Comparison of ENCODE assay signal across 18 cellular contexts in genomic region chr12:68428211-68428610, GRCh38.
"Had no signal": no experiment of that assay in that cellular context is flagged by ENCODE, and none has a peak within 500 bp of the region (broad histone marks: within the 10 kb centered on the region; RNA-seq: fewer than 3 reads in every experiment).

No MANE protein-coding gene starts in this region.

- ATAC-seq: activated T-cell treated with anti-CD3 and anti-CD28 coated beads, Interleukin-2, amount 50 U/mL, for 72 hours; lower lobe of right lung; stimulated activated naive CD8-positive, alpha-beta T cell treated with anti-CD3 and anti-CD28 coated beads, Interleukin-15, amount 100 ng/mL, for 72 hours had no signal

- H3K27me3 ChIP-seq: ascending aorta, breast epithelium, right atrium auricular region, suprapubic skin, transverse colon had no signal

- H3K27me3 Mint-ChIP-seq: stimulated activated naive CD8-positive, alpha-beta T cell treated with anti-CD3 and anti-CD28 coated beads, Interleukin-15, amount 100 ng/mL, for 72 hours had no signal

- H3K27ac ChIP-seq: ascending aorta, breast epithelium, coronary artery, lower lobe of right lung, prostate gland, right atrium auricular region, suprapubic skin had no signal

- H3K27ac Mint-ChIP-seq: activated T-cell treated with anti-CD3 and anti-CD28 coated beads, Interleukin-2, amount 50 U/mL, for 72 hours; stimulated activated naive CD8-positive, alpha-beta T cell treated with anti-CD3 and anti-CD28 coated beads, Interleukin-15, amount 100 ng/mL, for 72 hours; T-helper 1 cell treated with Interleukin-12 subunit alpha and Interleukin-12 subunit beta and Interleukin-4 antibody, amounts not matched to agents 30 μg/mL and 1 μg/mL, for 36 hours had no signal

- DNase-seq: activated CD4-positive, alpha-beta T cell treated with anti-CD3 and anti-CD28 coated beads for 1 hour; activated CD8-positive, alpha-beta memory T cell treated with anti-CD3 and anti-CD28 coated beads for 24 hours; activated CD8-positive, alpha-beta memory T cell treated with anti-CD3 and anti-CD28 coated beads, Interleukin-2, amount 50 U/mL, for 48 hours; activated effector memory CD4-positive, alpha-beta T cell treated with anti-CD3 and anti-CD28 coated beads, Interleukin-2, amount 50 U/mL, for 16 hours; activated naive CD4-positive, alpha-beta T cell treated with anti-CD3 and anti-CD28 coated beads, Interleukin-2, amount 50 U/mL, for 16 hours; activated T-cell treated with anti-CD3 and anti-CD28 coated beads, Interleukin-2, amount 50 U/mL, for 72 hours; lower lobe of right lung; stimulated activated CD4-positive, alpha-beta T cell treated with anti-CD3 and anti-CD28 coated beads, Interleukin-15, amount 100 ng/mL, for 24 hours; stimulated activated CD4-positive, alpha-beta T cell treated with anti-CD3 and anti-CD28 coated beads, Interleukin-4, amount 100 ng/mL, for 1 hour; stimulated activated naive CD8-positive, alpha-beta T cell treated with anti-CD3 and anti-CD28 coated beads, Interleukin-15, amount 100 ng/mL, for 72 hours; transverse colon had no signal

- H3K4me3 ChIP-seq: ascending aorta, breast epithelium, coronary artery, lower lobe of right lung, prostate gland, right atrium auricular region, suprapubic skin, transverse colon had no signal

- H3K9me3 ChIP-seq: ascending aorta, breast epithelium, lower lobe of right lung, prostate gland, right atrium auricular region, suprapubic skin, transverse colon had no signal

- H3K4me1 ChIP-seq: ascending aorta, breast epithelium, lower lobe of right lung, prostate gland, right atrium auricular region, suprapubic skin had no signal

- H3K9me3 Mint-ChIP-seq: activated T-cell treated with anti-CD3 and anti-CD28 coated beads, Interleukin-2, amount 50 U/mL, for 72 hours; stimulated activated naive CD8-positive, alpha-beta T cell treated with anti-CD3 and anti-CD28 coated beads, Interleukin-15, amount 100 ng/mL, for 72 hours; T-helper 1 cell treated with Interleukin-12 subunit alpha and Interleukin-12 subunit beta and Interleukin-4 antibody, amounts not matched to agents 30 μg/mL and 1 μg/mL, for 36 hours had no signal

- H3K36me3 ChIP-seq: ascending aorta, breast epithelium, lower lobe of right lung, prostate gland, right atrium auricular region, suprapubic skin, transverse colon had no signal

- H3K4me3 Mint-ChIP-seq: activated T-cell treated with anti-CD3 and anti-CD28 coated beads, Interleukin-2, amount 50 U/mL, for 72 hours; stimulated activated naive CD8-positive, alpha-beta T cell treated with anti-CD3 and anti-CD28 coated beads, Interleukin-15, amount 100 ng/mL, for 72 hours; T-helper 1 cell treated with Interleukin-12 subunit alpha and Interleukin-12 subunit beta and Interleukin-4 antibody, amounts not matched to agents 30 μg/mL and 1 μg/mL, for 36 hours had no signal
